ENCODE assay signal across 19 cellular contexts in genomic region chr1:201606096-201606495, GRCh38.
"Had no signal": no experiment of that assay in that cellular context is flagged by ENCODE, and none has a peak within 500 bp of the region (broad histone marks: within the 10 kb centered on the region; RNA-seq: fewer than 3 reads in every experiment).

No MANE protein-coding gene starts in this region.

- FAIRE-seq: endometrium had no signal

- H3K27ac ChIP-seq: ascending aorta, breast epithelium, lower lobe of right lung, neutrophil, parathyroid adenoma, sigmoid colon had no signal

- H3K36me3 Mint-ChIP-seq: natural killer cell had no signal

- H3K9ac ChIP-seq: parathyroid adenoma had no signal

- H3K4me1 ChIP-seq: breast epithelium, uterus had no signal

- H3K36me3 ChIP-seq: ascending aorta, breast epithelium, lower lobe of right lung, neutrophil, sigmoid colon, transverse colon, uterus had no signal

- H3K27ac Mint-ChIP-seq: activated T-cell treated with anti-CD3 and anti-CD28 coated beads, Interleukin-2, amount 50 U/mL, for 72 hours; natural killer cell had no signal

- H3K9me3 Mint-ChIP-seq: activated T-cell treated with anti-CD3 and anti-CD28 coated beads, Interleukin-2, amount 50 U/mL, for 72 hours; natural killer cell had no signal

- H3K9me3 ChIP-seq: ascending aorta, breast epithelium, lower lobe of right lung, neutrophil, sigmoid colon, transverse colon, uterus had no signal

- H3K4me3 Mint-ChIP-seq: activated T-cell treated with anti-CD3 and anti-CD28 coated beads, Interleukin-2, amount 50 U/mL, for 72 hours; natural killer cell had no signal

- DNase-seq: activated CD4-positive, alpha-beta T cell treated with anti-CD3 and anti-CD28 coated beads, Interleukin-2, amount 50 U/mL, for 4 hours; activated effector memory CD4-positive, alpha-beta T cell treated with anti-CD3 and anti-CD28 coated beads, Interleukin-2, amount 50 U/mL, for 16 hours; activated naive CD4-positive, alpha-beta T cell treated with anti-CD3 and anti-CD28 coated beads, Interleukin-2, amount 50 U/mL, for 16 hours; activated T-cell treated with anti-CD3 and anti-CD28 coated beads, Interleukin-2, amount 50 U/mL, for 72 hours; cortex of kidney; erythroblast; islet precursor cell; lower lobe of right lung; natural killer cell; sigmoid colon; stimulated activated naive CD4-positive, alpha-beta T cell treated with Interleukin-2 at 50 U/mL for 16 hours; substantia nigra; transverse colon had no signal

- H3K4me1 Mint-ChIP-seq: natural killer cell had no signal

- H3K27me3 ChIP-seq: ascending aorta, breast epithelium, neutrophil, sigmoid colon, transverse colon, uterus had no signal

- H3K4me3 ChIP-seq: ascending aorta, breast epithelium, lower lobe of right lung, sigmoid colon, transverse colon, uterus had no signal

- ATAC-seq: activated T-cell treated with anti-CD3 and anti-CD28 coated beads, Interleukin-2, amount 50 U/mL, for 72 hours; lower lobe of right lung had no signal
